In the genomic region with DNA sequence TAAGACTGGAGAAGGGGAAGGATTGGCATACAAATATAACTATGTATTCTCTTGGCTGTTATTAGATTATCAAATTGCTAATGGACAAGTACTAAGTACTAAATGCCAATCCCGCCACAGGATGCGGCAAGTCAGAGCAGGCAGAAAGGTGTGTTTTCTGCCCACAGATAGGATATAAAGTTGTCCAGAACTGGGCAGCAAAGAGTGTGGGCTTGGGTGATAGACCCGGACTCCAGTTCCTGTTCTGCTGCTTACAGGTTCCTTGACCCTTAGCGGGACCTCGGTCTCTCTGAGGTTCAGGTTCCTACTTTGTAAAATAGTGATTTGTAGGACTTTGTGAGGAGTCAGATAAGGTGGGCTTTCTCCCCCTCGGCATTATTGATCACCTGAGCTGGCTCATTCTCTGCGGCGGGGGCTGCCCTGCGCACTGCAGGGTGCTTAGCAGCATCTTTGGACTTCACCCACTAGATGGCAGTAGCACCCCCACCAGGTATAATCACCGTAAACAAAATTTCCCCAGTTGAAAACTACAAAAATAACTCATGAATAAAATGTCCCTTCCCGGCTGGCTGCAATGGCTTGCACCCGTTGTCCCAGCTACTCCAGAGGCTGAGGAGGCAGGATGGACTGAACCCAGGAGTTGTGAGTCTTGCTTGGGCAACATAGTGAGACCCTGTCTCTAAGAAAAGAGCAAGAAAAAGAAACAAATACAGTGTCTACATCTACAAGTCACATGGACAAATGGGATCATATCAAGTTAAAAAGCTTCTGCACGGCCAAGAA, we compare ENCODE assay signal across 9 cellular contexts.
DNase-seq lines count a peak whose midpoint lies in the region; ATAC-seq and TF ChIP-seq lines count a peak whose summit lies in the region.
"Had no signal": no experiment of that assay in that cellular context is flagged by ENCODE, and none has a peak within 500 bp of the region (broad histone marks: within the 10 kb centered on the region; RNA-seq: fewer than 3 reads in every experiment).

No MANE protein-coding gene starts in this region.

- POLR2A ChIA-PET in activated CD8-positive, alpha-beta T cell treated with anti-CD3 and anti-CD28 coated beads for 36 hours (lab: Charles Lee), result interaction anchor here (0.6 kb wide), 1 partner anchor 16 kb away, joined by 3 read pairs; no protein-coding TSS in a partner anchor

- TF ChIP-seq CTCF in activated CD8-positive, alpha-beta T cell treated with anti-CD3 and anti-CD28 coated beads for 36 hours (IDR thresholded peaks at IDR 0.05), result peak; percentile 74

- no peaks in the 10 kb centered on the region for H3K4me1 Mint-ChIP-seq in activated CD8-positive, alpha-beta T cell treated with anti-CD3 and anti-CD28 coated beads for 36 hours (ENCODE audit: low read depth)

- ATAC-seq in GM21423 (IDR thresholded peaks at IDR 0.05; ENCODE audit: unreplicated experiment), result peak; percentile 92
- peak; percentile 58 for ATAC-seq in activated CD8-positive, alpha-beta T cell treated with anti-CD3 and anti-CD28 coated beads for 36 hours

- intact Hi-C loops in activated CD8-positive, alpha-beta T cell treated with anti-CD3 and anti-CD28 coated beads for 36 hours (cut with micrococcal nuclease), result no loop called here

- DNase-seq in NCI-H1417 (lab: John Stamatoyannopoulos, UW) (peak; percentile 6 to 59 (median 27)), NCI-H1417 treated with DMSO at 0.1 percent for 48 hours (lab: John Stamatoyannopoulos, UW) (no peak), HT-29 (ENCODE audit: low spot score) (peak; percentile 65), glomerular visceral epithelial cell (ENCODE audit: extremely low spot score) (peak; percentile 5), NCI-H2107 (lab: John Stamatoyannopoulos, UW) (no peak)
- peak; percentile 39 for DNase-seq in activated CD8-positive, alpha-beta T cell treated with anti-CD3 and anti-CD28 coated beads for 36 hours
- peak; percentile 4 to 16 (median 8) for DNase-seq in stimulated activated CD4-positive, alpha-beta T cell treated with anti-CD3 and anti-CD28 coated beads, TNF-alpha, amount 100 ng/mL, for 24 hours (ENCODE audit: low read depth in 3 of 3)

- no peak overlapping the region for H3K4me3 Mint-ChIP-seq in activated CD8-positive, alpha-beta T cell treated with anti-CD3 and anti-CD28 coated beads for 36 hours
- H3K4me3 Mint-ChIP-seq: activated naive CD8-positive, alpha-beta T cell had no signal

- no peaks in the 10 kb centered on the region for H3K9me3 Mint-ChIP-seq in activated CD8-positive, alpha-beta T cell treated with anti-CD3 and anti-CD28 coated beads for 36 hours

- CTCF ChIA-PET in activated CD8-positive, alpha-beta T cell treated with anti-CD3 and anti-CD28 coated beads for 36 hours (lab: Charles Lee), result interaction anchor here (0.9 to 2.2 kb wide), 6 partner anchors 9 to 1713 kb away, joined by 3 to 6 read pairs (median 4); no protein-coding TSS in a partner anchor

- no peak overlapping the region for H3K27ac Mint-ChIP-seq in activated CD8-positive, alpha-beta T cell treated with anti-CD3 and anti-CD28 coated beads for 36 hours
- H3K27ac Mint-ChIP-seq: activated naive CD8-positive, alpha-beta T cell had no signal

- H3K27me3 Mint-ChIP-seq in activated CD8-positive, alpha-beta T cell treated with anti-CD3 and anti-CD28 coated beads for 36 hours, result peaks cover 16% of the 10 kb centered on the region

- no peaks in the 10 kb centered on the region for H3K36me3 Mint-ChIP-seq in activated CD8-positive, alpha-beta T cell treated with anti-CD3 and anti-CD28 coated beads for 36 hours (ENCODE audit: low read depth)
- H3K36me3 Mint-ChIP-seq: activated naive CD8-positive, alpha-beta T cell had no signal

Comparison
In these comparisons a context has a peak if more than half of its experiments do, and no peak if none do; other contexts are left out.
1. DNase-seq: peak in NCI-H1417 (3 of 3), HT-29 (single experiment), activated CD8-positive, alpha-beta T cell treated with anti-CD3 and anti-CD28 coated beads for 36 hours (single experiment), glomerular visceral epithelial cell (single experiment) and stimulated activated CD4-positive, alpha-beta T cell treated with anti-CD3 and anti-CD28 coated beads, TNF-alpha, amount 100 ng/mL, for 24 hours (3 of 3); none in NCI-H1417 treated with DMSO at 0.1 percent for 48 hours (single experiment) and NCI-H2107 (single experiment).